ENCODE assay signal across 17 cellular contexts in the genomic region with DNA sequence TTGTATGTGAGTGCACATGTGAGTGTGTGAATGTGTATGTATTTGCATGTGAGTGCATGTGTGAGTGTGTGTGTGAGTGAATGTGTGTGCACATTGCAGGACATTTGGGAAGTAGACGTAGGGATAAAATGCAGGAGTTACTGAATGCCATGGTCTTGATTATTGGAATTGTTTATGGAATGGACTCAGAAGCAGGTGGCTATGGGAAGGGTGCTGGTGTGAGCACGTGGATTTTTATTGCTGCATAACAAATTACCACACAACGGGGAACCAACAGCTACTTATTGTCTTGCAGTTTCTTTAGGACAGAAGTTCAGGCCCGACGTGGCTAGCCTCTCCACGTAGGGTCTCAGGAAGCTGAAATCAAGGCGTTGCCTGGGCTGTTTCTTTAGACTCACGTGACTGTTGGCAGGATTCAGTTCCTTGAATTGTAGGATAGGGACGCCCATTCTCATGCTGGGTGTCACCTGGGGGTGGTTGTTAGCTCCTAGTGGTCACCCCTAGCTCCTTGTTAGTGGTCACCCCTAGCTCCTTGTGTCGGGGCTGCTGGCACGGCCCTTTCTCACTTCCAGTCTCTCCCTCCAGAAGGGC. TPM values are rescaled to one million over a fixed set of nuclear protein-coding genes. Genes with fewer than 3 reads are reported as not detected.
DNase-seq lines count a peak whose midpoint lies in the region; ATAC-seq, FAIRE-seq and TF ChIP-seq lines count a peak whose summit lies in the region.
"Had no signal": no experiment of that assay in that cellular context is flagged by ENCODE, and none has a peak within 500 bp of the region (broad histone marks: within the 10 kb centered on the region; RNA-seq: fewer than 3 reads in every experiment).

No MANE protein-coding gene starts in this region.

- no peaks in the 10 kb centered on the region for H3K4me1 Mint-ChIP-seq in activated CD8-positive, alpha-beta memory T cell treated with anti-CD3 and anti-CD28 coated beads, Interleukin-2, amount 10 ng/mL, durations not matched to agents 7 days and 5 days
- H3K4me1 Mint-ChIP-seq: CD8-positive, alpha-beta memory T cell had no signal

- no peaks in the 10 kb centered on the region for H3K4me1 ChIP-seq in HepG2 (ENCODE audit: insufficient read depth, low read length)
- peaks cover 0 to 4% (median 0%) of the 10 kb centered on the region in 4 donors for H3K4me1 ChIP-seq in right lobe of liver
- H3K4me1 ChIP-seq in lower lobe of right lung, result peaks cover 15% of the 10 kb centered on the region
- H3K4me1 ChIP-seq: Caco-2 had no signal

- TF ChIP-seq EP300 in HepG2 (IDR thresholded peaks at IDR 0.05; ENCODE audit: low read depth in 2 of 2, low read length in 2 of 2) (no peak), HepG2 (CRISPR knock-in tag; IDR thresholded peaks at IDR 0.05; ENCODE audit: borderline replicate concordance) (no peak)

- CTCF ChIA-PET in activated CD8-positive, alpha-beta memory T cell treated with anti-CD3 and anti-CD28 coated beads, Interleukin-2, amount 10 ng/mL, durations not matched to agents 7 days and 5 days (lab: Charles Lee), result no interaction called here
- CTCF ChIA-PET in HepG2 (lab: Yijun Ruan, JAX; ENCODE audit: low intra/inter-chr PET ratio, low total read pairs), result no interaction called here

- no peak overlapping the region for H3K4me3 Mint-ChIP-seq in activated CD8-positive, alpha-beta memory T cell treated with anti-CD3 and anti-CD28 coated beads, Interleukin-2, amount 10 ng/mL, durations not matched to agents 7 days and 5 days
- H3K4me3 Mint-ChIP-seq: CD8-positive, alpha-beta memory T cell; HFFc6 had no signal

- 23% methylated on average over 8 of the region's 11 CpGs for WGBS in HepG2 (ENCODE audit: low lambda C conversion rate)
- 70% methylated on average over 4 of the region's 11 CpGs for WGBS in right lobe of liver (ENCODE audit: insufficient coverage, low coverage, low lambda C conversion rate, missing lambda C conversion rate)

- no TSS peak for BruUV-seq in HepG2 (replicated peaks; lab: Mats Ljungman, UMichigan)

- POLR2A ChIA-PET in HepG2 (lab: Yijun Ruan, JAX), result no interaction called here

- peaks cover 12% of the 10 kb centered on the region for H3K27me3 Mint-ChIP-seq in activated CD8-positive, alpha-beta memory T cell treated with anti-CD3 and anti-CD28 coated beads, Interleukin-2, amount 10 ng/mL, durations not matched to agents 7 days and 5 days

- in situ Hi-C loops in HepG2 (cut with HindIII; ENCODE audit: extremely low pct_ligation_motif_present, low pct_unique_long_range_greater_than_20kb), result no loop called here

- TF ChIP-seq POLR2A in HepG2 (IDR thresholded peaks at IDR 0.05; ENCODE audit: insufficient read depth in 1 of 2, low read depth in 2 of 2, low read length in 2 of 2) (no peak), right lobe of liver (IDR thresholded peaks at IDR 0.05) (no peak)

- no peaks in the 10 kb centered on the region for H4K20me1 ChIP-seq in HepG2 (ENCODE audit: insufficient read depth, low read length)
- H4K20me1 ChIP-seq: BLaER1 had no signal

- H3K36me3 ChIP-seq in HepG2 (replicated peaks in 1 of 2; ENCODE audit: control insufficient read depth in 1 of 2, insufficient read depth in 2 of 2, low read length in 2 of 2), result no peaks in the 10 kb centered on the region
- no peaks in the 10 kb centered on the region for H3K36me3 ChIP-seq in right lobe of liver
- H3K36me3 ChIP-seq in lower lobe of right lung, result no peaks in the 10 kb centered on the region
- H3K36me3 ChIP-seq: BLaER1 had no signal

- ATAC-seq in activated CD8-positive, alpha-beta memory T cell treated with anti-CD3 and anti-CD28 coated beads, Interleukin-2, amount 10 ng/mL, durations not matched to agents 7 days and 5 days, result no peak
- ATAC-seq in HepG2, result no peak
- ATAC-seq in right lobe of liver, result no peak
- no peak for ATAC-seq in lower lobe of right lung

- no peak overlapping the region for H3K4me2 ChIP-seq in HepG2 (ENCODE audit: low read depth, low read length)

- no peak overlapping the region for H3K9ac ChIP-seq in HepG2 (ENCODE audit: insufficient read depth, low read depth, low read length)
- H3K9ac ChIP-seq: BLaER1 had no signal

- intact Hi-C loops in HepG2 (cut with micrococcal nuclease; ENCODE audit: unreplicated experiment) (loop anchor here (10.0 kb wide), 1 partner anchor 88 kb away; no protein-coding TSS in a partner anchor), right lobe of liver (cut with DNase I) (no loop called here), lower lobe of right lung (cut with DNase I) (no loop called here)

- no peaks in the 10 kb centered on the region for H3K9me3 ChIP-seq in HepG2 (ENCODE audit: low read length)
- H3K9me3 ChIP-seq in right lobe of liver, result no peaks in the 10 kb centered on the region
- H3K9me3 ChIP-seq in lower lobe of right lung, result no peaks in the 10 kb centered on the region
- H3K9me3 ChIP-seq: BLaER1, Caco-2 had no signal

- H3K27me3 ChIP-seq in HepG2 (ENCODE audit: control insufficient read depth in 1 of 2, insufficient read depth in 2 of 2, low read length in 2 of 2) (peaks cover 0 to 7% of the 10 kb centered on the region in 2 experiments; a peak in 3 of 5 replicates), right lobe of liver (no peaks in the 10 kb centered on the region), lower lobe of right lung (ENCODE audit: low read depth) (no peaks in the 10 kb centered on the region)
- H3K27me3 ChIP-seq: BLaER1 had no signal

- no peak overlapping the region for H2AFZ ChIP-seq in HepG2 (ENCODE audit: low read length)

- no peak for FAIRE-seq in HepG2 (lab: Jason Lieb, UNC)
- FAIRE-seq: GM19239 had no signal

- H3K27ac ChIP-seq in HepG2 (ENCODE audit: extremely low read length, insufficient read depth, low read length) (no peak overlapping the region), right lobe of liver (no peak overlapping the region), lower lobe of right lung (peak overlapping the region; percentile 4)
- H3K27ac ChIP-seq: BLaER1 had no signal

- peak; percentile 31 for DNase-seq in activated CD8-positive, alpha-beta memory T cell treated with anti-CD3 and anti-CD28 coated beads, Interleukin-2, amount 10 ng/mL, durations not matched to agents 7 days and 5 days
- DNase-seq in activated CD8-positive, alpha-beta memory T cell treated with anti-CD3 and anti-CD28 coated beads, Interleukin-2, amount 50 U/mL, for 4 hours, result no peak
- DNase-seq in HepG2 (ENCODE audit: low spot score) (no peak), right lobe of liver (no peak), lower lobe of right lung (no peak), DMS53 treated with DMSO at 0.1 percent for 48 hours (lab: John Stamatoyannopoulos, UW; ENCODE audit: unreplicated experiment) (no peak), NCI-H526 (lab: John Stamatoyannopoulos, UW) (no peak), NCI-H2081 (lab: John Stamatoyannopoulos, UW) (no peak)
- DNase-seq: 8988T; AML-193; Caco-2; CD8-positive, alpha-beta memory T cell; GF-D8; HCEC 1CT; HFFc6 had no signal

- H3K36me3 Mint-ChIP-seq in activated CD8-positive, alpha-beta memory T cell treated with anti-CD3 and anti-CD28 coated beads, Interleukin-2, amount 10 ng/mL, durations not matched to agents 7 days and 5 days, result no peaks in the 10 kb centered on the region
- H3K36me3 Mint-ChIP-seq: CD8-positive, alpha-beta memory T cell had no signal

- H3K27ac Mint-ChIP-seq in activated CD8-positive, alpha-beta memory T cell treated with anti-CD3 and anti-CD28 coated beads, Interleukin-2, amount 10 ng/mL, durations not matched to agents 7 days and 5 days, result no peak overlapping the region
- H3K27ac Mint-ChIP-seq: CD8-positive, alpha-beta memory T cell; HFFc6 had no signal

- TF ChIP-seq CTCF in HepG2 (CRISPR knock-in tag; IDR thresholded peaks at IDR 0.05) (no peak), right lobe of liver (IDR thresholded peaks at IDR 0.05) (no peak), lower lobe of right lung (IDR thresholded peaks at IDR 0.05) (no peak)

- TF ChIP-seq RAD21 in HepG2 (CRISPR knock-in tag; IDR thresholded peaks at IDR 0.05), result no peak

- H3K4me3 ChIP-seq in HepG2 (replicated peaks in 1 of 3; ENCODE audit: insufficient read depth in 1 of 3, low read depth in 2 of 3, low read length in 3 of 3), result no peak overlapping the region
- no peak overlapping the region for H3K4me3 ChIP-seq in right lobe of liver
- H3K4me3 ChIP-seq in lower lobe of right lung, result no peak overlapping the region
- H3K4me3 ChIP-seq: BLaER1 had no signal

- H3K79me2 ChIP-seq in HepG2 (ENCODE audit: insufficient read depth, low read length), result no peaks in the 10 kb centered on the region

- no peaks in the 10 kb centered on the region for H3K9me3 Mint-ChIP-seq in activated CD8-positive, alpha-beta memory T cell treated with anti-CD3 and anti-CD28 coated beads, Interleukin-2, amount 10 ng/mL, durations not matched to agents 7 days and 5 days (ENCODE audit: low read depth)
- H3K9me3 Mint-ChIP-seq: CD8-positive, alpha-beta memory T cell; HFFc6 had no signal

RNA-seq across cellular contexts. Expression of gene ZNF32, which starts 48.3 kb away (rescaled TPM):
- 1 to 10 TPM; 6.5 to 8.2 TPM for total RNA-seq in activated CD8-positive, alpha-beta memory T cell treated with anti-CD3 and anti-CD28 coated beads, Interleukin-2, amount 10 ng/mL, durations not matched to agents 7 days and 5 days
- 16.9 and 18.0 TPM in 2 replicates for total RNA-seq in HepG2 (2016; rRNA removed; fragmentation: Illumina TruSeq; extraction: Trizol)
- total RNA-seq in HepG2 (2016; cell fraction: cytosol; rRNA removed; fragmentation: Illumina TruSeq; extraction: Trizol; ENCODE audit: low read depth), result 30.1 and 34.6 TPM in 2 replicates
- 12.6 and 14.4 TPM in 2 replicates for total RNA-seq in HepG2 (2016; cell fraction: insoluble cytoplasmic fraction; rRNA removed; fragmentation: Illumina TruSeq; extraction: Trizol)
- total RNA-seq in HepG2 (2016; cell fraction: membrane; rRNA removed; fragmentation: Illumina TruSeq; extraction: Trizol), result 38.2 and 44.1 TPM in 2 replicates
- total RNA-seq in HepG2 (2016; cell fraction: nucleus; rRNA removed; fragmentation: Illumina TruSeq; extraction: Trizol), result 8.3 and 10.0 TPM in 2 replicates
- 12.5 and 12.7 TPM in 2 replicates for polyA plus RNA-seq in HepG2 (2011; rRNA removed)
- 6.1 and 9.4 TPM in 2 replicates for polyA plus RNA-seq in HepG2 (2011; cell fraction: cytosol; rRNA removed)
- polyA plus RNA-seq in HepG2 (2011; cell fraction: nucleus; rRNA removed), result 8.5 and 12.5 TPM in 2 replicates
- 7.3 and 8.5 TPM in 2 replicates for polyA plus RNA-seq in HepG2 (2012)
- 30.5 and 38.2 TPM in 2 replicates for polyA plus RNA-seq in HepG2 (2016; cell fraction: cytosol; fragmentation: Illumina TruSeq; extraction: Trizol; ENCODE audit: low read depth)
- 13.8 and 16.9 TPM in 2 replicates for polyA plus RNA-seq in HepG2 (2016; cell fraction: insoluble cytoplasmic fraction; fragmentation: Illumina TruSeq; extraction: Trizol; ENCODE audit: low read depth)
- 28.0 and 35.4 TPM in 2 replicates for polyA plus RNA-seq in HepG2 (2016; cell fraction: membrane; fragmentation: Illumina TruSeq; extraction: Trizol; ENCODE audit: low read depth)
- polyA plus RNA-seq in HepG2 (2016; cell fraction: nucleus; fragmentation: Illumina TruSeq; extraction: Trizol; ENCODE audit: insufficient read depth, low read depth), result 19.3 and 22.0 TPM in 2 replicates
- 2.9 and 3.6 TPM in 2 replicates for polyA minus RNA-seq in HepG2 (2011; rRNA and poly(A)+ RNA removed; ENCODE audit: low replicate concordance)
- polyA minus RNA-seq in HepG2 (2011; cell fraction: cytosol; rRNA and poly(A)+ RNA removed), result 1.5 and 1.6 TPM in 2 replicates
- 4.0 and 4.4 TPM in 2 replicates for polyA minus RNA-seq in HepG2 (2011; cell fraction: nucleus; rRNA and poly(A)+ RNA removed)
- total RNA-seq in right lobe of liver, result 10 to 100 TPM; 10.9 to 20.4 (median 15.3) TPM
- total RNA-seq in lower lobe of right lung, result 33.2 TPM
